9 cellular contexts compared by ENCODE assay signal in the genomic region with DNA sequence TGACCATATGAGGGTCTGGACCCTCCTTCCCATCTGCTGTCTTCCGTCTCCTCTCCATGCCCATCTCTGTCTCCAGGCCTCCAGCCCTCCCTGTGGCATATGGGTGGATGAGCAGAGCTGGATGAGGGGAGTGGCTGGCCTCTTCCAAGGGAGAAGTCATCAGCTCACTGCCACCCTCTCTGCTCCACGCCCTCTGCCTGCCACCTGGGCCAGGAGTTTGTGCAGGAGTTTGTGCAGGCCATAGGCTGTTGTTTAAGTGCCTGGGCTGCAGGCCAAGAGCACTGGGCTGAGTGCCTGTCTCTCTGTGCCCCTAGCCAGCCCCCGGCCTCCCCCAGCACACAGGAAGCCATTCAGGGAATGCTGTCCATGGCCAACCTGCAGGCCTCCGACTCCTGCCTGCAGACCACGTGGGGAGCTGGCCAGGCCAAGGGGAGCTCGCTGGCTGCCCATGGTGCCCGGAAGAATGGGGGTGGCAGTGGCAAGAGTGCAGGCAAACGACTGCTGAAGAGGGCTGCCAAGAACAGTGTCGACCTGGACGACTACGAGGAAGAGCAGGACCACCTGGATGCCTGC.
DNase-seq lines count a peak whose midpoint lies in the region; ATAC-seq and TF ChIP-seq lines count a peak whose summit lies in the region.
"Had no signal": no experiment of that assay in that cellular context is flagged by ENCODE, and none has a peak within 500 bp of the region (broad histone marks: within the 10 kb centered on the region; RNA-seq: fewer than 3 reads in every experiment).

No MANE protein-coding gene starts in this region.

- TF ChIP-seq POLR2A in transverse colon (IDR thresholded peaks at IDR 0.05) = no peak

- H3K4me3 ChIP-seq in SJCRH30 = no peak overlapping the region
- H3K4me3 ChIP-seq in right atrium auricular region = no peak overlapping the region
- H3K4me3 ChIP-seq in transverse colon = no peak overlapping the region

- H3K9me3 ChIP-seq in SJCRH30 (replicated peaks) (no peaks in the 10 kb centered on the region), right atrium auricular region (no peaks in the 10 kb centered on the region), transverse colon (no peaks in the 10 kb centered on the region)

- in situ Hi-C loops in transverse colon (cut with MboI; ENCODE audit: low pct_ligation_motif_present in 1 of 4, low pct_unique_long_range_greater_than_20kb in 1 of 4, low sequenced_read_pairs in 3 of 4) = no loop called here

- WGBS in transverse colon (ENCODE audit: low coverage in 1 of 2), 2 donors = 91 to 100% methylated on average over 1 to 11 of the region's 11 CpGs

- H3K27me3 ChIP-seq in SJCRH30 = no peaks in the 10 kb centered on the region
- no peaks in the 10 kb centered on the region for H3K27me3 ChIP-seq in right atrium auricular region
- H3K27me3 ChIP-seq in transverse colon = no peaks in the 10 kb centered on the region

- TF ChIP-seq CTCF in right atrium auricular region (IDR thresholded peaks at IDR 0.05) (no peak), transverse colon (IDR thresholded peaks at IDR 0.05) (no peak)

- H3K4me1 ChIP-seq in SJCRH30 (no peaks in the 10 kb centered on the region), right atrium auricular region (no peaks in the 10 kb centered on the region), transverse colon (no peaks in the 10 kb centered on the region)

- intact Hi-C loops in transverse colon (cut with DNase I; ENCODE audit: low total_unique reads) = no loop called here

- H3K27ac ChIP-seq in SJCRH30 (no peak overlapping the region), right atrium auricular region (no peak overlapping the region), transverse colon (no peak overlapping the region)
- H3K27ac ChIP-seq: C4-2B had no signal

- peak; percentile 1 for DNase-seq in activated naive CD4-positive, alpha-beta T cell treated with Interleukin-2 at 50 U/mL for 16 hours
- no peak for DNase-seq in activated naive CD4-positive, alpha-beta T cell (lab: John Stamatoyannopoulos, UW)
- peak; percentile 48 to 58 for DNase-seq in SJCRH30
- DNase-seq in right atrium auricular region (ENCODE audit: low spot score) = peak; percentile 50
- peak; percentile 4 for DNase-seq in transverse colon
- no peak for DNase-seq in DMS53 (lab: John Stamatoyannopoulos, UW)
- no peak for DNase-seq in SIG-M5 (lab: John Stamatoyannopoulos, UW)

- H3K36me3 ChIP-seq in SJCRH30 = no peaks in the 10 kb centered on the region; the same call in 1 of the 2 replicates
- peaks cover 50% of the 10 kb centered on the region for H3K36me3 ChIP-seq in right atrium auricular region
- H3K36me3 ChIP-seq in transverse colon = peaks cover 0 to 13% (median 3%) of the 10 kb centered on the region in 4 donors

- ATAC-seq in HG02852 (IDR thresholded peaks at IDR 0.05; ENCODE audit: unreplicated experiment) = no peak

- TF ChIP-seq EP300 in transverse colon (IDR thresholded peaks at IDR 0.05; ENCODE audit: low read depth) = no peak

Comparison
In these comparisons a context has a peak if more than half of its experiments do, and no peak if none do; other contexts are left out.
1. DNase-seq: peak in activated naive CD4-positive, alpha-beta T cell treated with Interleukin-2 at 50 U/mL for 16 hours (single experiment), SJCRH30 (2 of 2), right atrium auricular region (single experiment) and transverse colon (single experiment); none in activated naive CD4-positive, alpha-beta T cell (0 of 4), DMS53 (single experiment) and SIG-M5 (single experiment).